Comparison of ENCODE assay signal across 8 cellular contexts in the genomic region with DNA sequence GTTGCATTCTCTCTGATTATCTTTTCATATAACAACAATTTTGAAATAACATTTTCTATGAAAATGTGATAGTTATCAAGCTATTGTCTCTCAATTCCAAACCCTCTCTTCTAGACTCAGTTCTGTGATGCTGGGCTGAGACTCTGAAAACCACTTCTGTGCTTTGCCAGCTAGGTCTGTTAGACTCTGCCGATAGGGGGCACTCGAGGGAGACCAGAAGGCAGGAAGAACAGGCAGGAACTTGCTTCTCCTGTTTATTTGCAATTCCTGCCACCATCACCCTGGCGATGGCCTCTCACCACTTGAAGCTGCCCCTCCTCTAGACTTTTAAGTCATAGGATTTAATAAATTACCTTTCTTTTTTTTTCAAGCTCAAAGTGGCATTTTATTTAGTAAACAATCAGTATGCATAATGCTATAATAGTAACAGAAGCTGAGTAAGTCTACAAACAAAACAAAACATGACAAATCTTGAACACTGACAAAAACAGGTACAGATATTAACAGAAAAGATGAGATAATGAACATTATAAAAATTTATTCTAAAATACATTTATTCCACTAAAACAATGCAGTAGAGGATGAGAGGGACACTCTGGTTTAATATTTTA. TPM values are rescaled to one million over a fixed set of nuclear protein-coding genes. Genes with fewer than 3 reads are reported as not detected.
DNase-seq lines count a peak whose midpoint lies in the region; ATAC-seq lines count a peak whose summit lies in the region.

No MANE protein-coding gene starts in this region.

- H3K9ac ChIP-seq in mesendoderm (ENCODE audit: low read length), result no peak overlapping the region

- DNase-seq in AG08395 (ENCODE audit: low spot score), result peak; percentile 49
- peak; percentile 81 for DNase-seq in NCI-H510A treated with DMSO at 0.1 percent for 48 hours (lab: John Stamatoyannopoulos, UW)
- peak; percentile 59 for DNase-seq in activated CD4-positive, alpha-beta T cell treated with anti-CD3 and anti-CD28 coated beads, Interleukin-2, amount 50 U/mL, for 1 hour
- DNase-seq in ecto neural progenitor cell (ENCODE audit: low spot score), result peak; percentile 81
- peak; percentile 95 for DNase-seq in mesendoderm
- peak; percentile 55 for DNase-seq in stimulated activated CD8-positive, alpha-beta memory T cell treated with anti-CD3 and anti-CD28 coated beads, Interleukin-7, amount 100 ng/mL, for 24 hours (ENCODE audit: low read depth)

- no peak overlapping the region for H3K4me3 ChIP-seq in mesendoderm (ENCODE audit: low read length)

- no peak overlapping the region for H3K4ac ChIP-seq in mesendoderm (ENCODE audit: low read depth, low read length)

- no CpG with 5 or more reads among the region's 3 CpGs for WGBS in mesendoderm (ENCODE audit: extremely low coverage, insufficient coverage, low lambda C conversion rate)

- H2BK5ac ChIP-seq in mesendoderm (ENCODE audit: low read length), result no peak overlapping the region

- H3K36me3 ChIP-seq in mesendoderm (ENCODE audit: control insufficient read depth, insufficient read depth, low read length), result no peaks in the 10 kb centered on the region

- no peak overlapping the region for H3K4me2 ChIP-seq in mesendoderm (ENCODE audit: low read length)

- no peak overlapping the region for H3K27ac ChIP-seq in mesendoderm (ENCODE audit: low read depth, low read length)

- H3K79me2 ChIP-seq in mesendoderm (ENCODE audit: control insufficient read depth, insufficient read depth, low read length), result no peaks in the 10 kb centered on the region

- H3K56ac ChIP-seq in mesendoderm (ENCODE audit: low read length), result no peak overlapping the region

- ATAC-seq in GM18502 (IDR thresholded peaks at IDR 0.05; ENCODE audit: poor library complexity, unreplicated experiment) (peak; percentile 87), HG03135 (IDR thresholded peaks at IDR 0.05; ENCODE audit: unreplicated experiment) (peak; percentile 70)

- no peak overlapping the region for H2BK120ac ChIP-seq in mesendoderm (ENCODE audit: low read depth, low read length)

- H3K18ac ChIP-seq in mesendoderm (ENCODE audit: low read length), result no peak overlapping the region

- H2BK15ac ChIP-seq in mesendoderm (replicated peaks; ENCODE audit: low read depth), result no peak overlapping the region

- H3K27me3 ChIP-seq in mesendoderm (ENCODE audit: insufficient read depth, low read length, poor library complexity), result no peaks in the 10 kb centered on the region

- H3K79me1 ChIP-seq in mesendoderm (ENCODE audit: low read length), result no peaks in the 10 kb centered on the region

- no peak overlapping the region for H3K23ac ChIP-seq in mesendoderm (ENCODE audit: low read length)

- H4K5ac ChIP-seq in mesendoderm (ENCODE audit: low read length), result no peak overlapping the region

- peaks cover 9% of the 10 kb centered on the region for H3K4me1 ChIP-seq in mesendoderm (ENCODE audit: control insufficient read depth, low read depth, low read length)

- no peak overlapping the region for H2AK5ac ChIP-seq in mesendoderm (ENCODE audit: low read length)

- no peak overlapping the region for H4K8ac ChIP-seq in mesendoderm (ENCODE audit: low read depth, low read length)

RNA-seq across cellular contexts. Expression of a gene that starts 49.7 kb away (rescaled TPM):
- 35.4 TPM for polyA plus RNA-seq in mesendoderm (2013, experiment 1 of 2)
- 35.7 TPM for polyA plus RNA-seq in mesendoderm (2013, experiment 2 of 2)
